Comparison of ENCODE assay signal across 9 cellular contexts in the genomic region with DNA sequence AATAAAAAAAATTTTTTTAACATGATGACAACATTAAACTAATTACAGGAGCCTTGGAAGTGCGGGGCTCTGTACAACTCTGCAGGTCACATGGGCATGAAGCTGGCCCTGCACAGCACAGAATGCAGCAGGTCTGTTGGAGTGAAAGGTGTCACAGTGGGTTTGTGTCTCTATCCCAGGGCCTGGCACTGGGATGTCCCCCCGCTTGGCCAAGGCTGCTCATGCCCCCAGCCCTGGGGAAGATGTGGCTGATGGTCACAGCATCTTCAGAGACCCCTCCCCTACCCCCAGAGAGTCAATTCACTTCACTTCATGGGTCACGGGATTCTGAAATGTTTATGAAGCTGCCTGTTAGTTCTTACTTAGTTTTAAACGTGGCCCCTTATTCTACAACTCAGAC.
"Had no signal": no experiment of that assay in that cellular context is flagged by ENCODE, and none has a peak within 500 bp of the region (broad histone marks: within the 10 kb centered on the region; RNA-seq: fewer than 3 reads in every experiment).

No MANE protein-coding gene starts in this region.

- DNase-seq: GM23248, GOT3, H7, H9, HCEC 1CT, HFFc6 had no signal

- H3K27ac ChIP-seq: GM23248 had no signal

- H3K9me3 ChIP-seq: HAP-1 had no signal

- H3K4me3 ChIP-seq: GM23248, GM23338, HAP-1 had no signal

- H3K36me3 ChIP-seq: HAP-1 had no signal

- H3K4me3 Mint-ChIP-seq: GM23338, H9, HFFc6 had no signal

- H3K27ac Mint-ChIP-seq: GM23338, H9, HFFc6 had no signal

- ATAC-seq: GM23338, HCT116 had no signal
